ENCODE assay signal across 40 cellular contexts in genomic region chr10:101246639-101247038, GRCh38. TPM values are rescaled to one million over a fixed set of nuclear protein-coding genes. Genes with fewer than 3 reads are reported as not detected.
"Had no signal": no experiment of that assay in that cellular context is flagged by ENCODE, and none has a peak within 500 bp of the region (broad histone marks: within the 10 kb centered on the region; RNA-seq: fewer than 3 reads in every experiment).

No MANE protein-coding gene starts in this region.

- H3K4me1 Mint-ChIP-seq: activated naive CD4-positive, alpha-beta T cell treated with anti-CD3 and anti-CD28 coated beads, Interleukin-2, amount 10 ng/mL, durations not matched to agents 7 days and 5 days; activated naive CD4-positive, alpha-beta T cell treated with anti-CD3 and anti-CD28 coated beads, Interleukin-2, amount 50 U/mL, for 24 hours; activated naive CD8-positive, alpha-beta T cell treated with anti-CD3 and anti-CD28 coated beads for 36 hours; activated naive CD8-positive, alpha-beta T cell treated with anti-CD3 and anti-CD28 coated beads, Interleukin-2, amount 10 ng/mL, durations not matched to agents 7 days and 5 days; activated naive CD8-positive, alpha-beta T cell treated with anti-CD3 and anti-CD28 coated beads, Interleukin-2, amount 50 U/mL, for 24 hours; activated T-helper 17 cell treated with anti-CD3 and anti-CD28 coated beads, Interleukin-2, amount 50 U/mL, for 72 hours; central memory CD8-positive, alpha-beta T cell had no signal

- H3K36me3 ChIP-seq: adrenal gland, ascending aorta, brain microvascular endothelial cell, breast epithelium, cardiac muscle cell had no signal

- H3K9me3 ChIP-seq: adrenal gland, ascending aorta, body of pancreas, breast epithelium had no signal

- H3K27ac ChIP-seq: adrenal gland, ascending aorta, body of pancreas, brain microvascular endothelial cell, breast epithelium, cardiac muscle cell had no signal

- H3K4me1 ChIP-seq: adrenal gland, ascending aorta, body of pancreas, breast epithelium had no signal

- H3K27ac Mint-ChIP-seq: activated naive CD4-positive, alpha-beta T cell treated with anti-CD3 and anti-CD28 coated beads for 36 hours; activated naive CD4-positive, alpha-beta T cell treated with anti-CD3 and anti-CD28 coated beads, Interleukin-2, amount 10 ng/mL, durations not matched to agents 7 days and 5 days; activated naive CD4-positive, alpha-beta T cell treated with anti-CD3 and anti-CD28 coated beads, Interleukin-2, amount 50 U/mL, for 72 hours; activated naive CD8-positive, alpha-beta T cell; activated naive CD8-positive, alpha-beta T cell treated with anti-CD3 and anti-CD28 coated beads for 36 hours; activated naive CD8-positive, alpha-beta T cell treated with anti-CD3 and anti-CD28 coated beads, Interleukin-2, amount 10 ng/mL, durations not matched to agents 7 days and 5 days; activated naive CD8-positive, alpha-beta T cell treated with anti-CD3 and anti-CD28 coated beads, Interleukin-2, amount 50 U/mL, for 24 hours; activated T-cell treated with anti-CD3 and anti-CD28 coated beads, Interleukin-2, amount 50 U/mL, for 24 hours; activated T-cell treated with anti-CD3 and anti-CD28 coated beads, Interleukin-2, amount 50 U/mL, for 72 hours; activated T-helper 1 cell treated with anti-CD3 and anti-CD28 coated beads, Interleukin-12 subunit alpha, Interleukin-12 subunit beta, Interleukin-2, Interleukin-4 antibody, amounts not matched to agents 30 ng/mL and 10 ng/mL and 1 ng/mL, durations not matched to agents 14 hours and 24 hours and 36 hours; activated T-helper 17 cell treated with anti-CD3 and anti-CD28 coated beads, Interleukin-2, amount 50 U/mL, for 72 hours; activated T-helper 2 cell treated with anti-CD3 and anti-CD28 coated beads, Interferon-gamma antibody, Interleukin-2, Interleukin-4, amounts not matched to agents 10 μg/mL and 5 μg/mL and 100 μg/mL, durations not matched to agents 14 hours and 24 hours and 36 hours; brain had no signal

- H3K9me3 Mint-ChIP-seq: activated naive CD4-positive, alpha-beta T cell treated with anti-CD3 and anti-CD28 coated beads for 36 hours; activated naive CD4-positive, alpha-beta T cell treated with anti-CD3 and anti-CD28 coated beads, Interleukin-2, amount 10 ng/mL, durations not matched to agents 7 days and 5 days; activated naive CD4-positive, alpha-beta T cell treated with anti-CD3 and anti-CD28 coated beads, Interleukin-2, amount 50 U/mL, for 24 hours; activated naive CD4-positive, alpha-beta T cell treated with anti-CD3 and anti-CD28 coated beads, Interleukin-2, amount 50 U/mL, for 72 hours; activated naive CD8-positive, alpha-beta T cell treated with anti-CD3 and anti-CD28 coated beads for 36 hours; activated naive CD8-positive, alpha-beta T cell treated with anti-CD3 and anti-CD28 coated beads, Interleukin-2, amount 10 ng/mL, durations not matched to agents 7 days and 5 days; activated naive CD8-positive, alpha-beta T cell treated with anti-CD3 and anti-CD28 coated beads, Interleukin-2, amount 50 U/mL, for 24 hours; activated T-cell treated with anti-CD3 and anti-CD28 coated beads, Interleukin-2, amount 50 U/mL, for 24 hours; activated T-cell treated with anti-CD3 and anti-CD28 coated beads, Interleukin-2, amount 50 U/mL, for 4 hours; activated T-cell treated with anti-CD3 and anti-CD28 coated beads, Interleukin-2, amount 50 U/mL, for 72 hours; activated T-helper 1 cell treated with anti-CD3 and anti-CD28 coated beads, Interleukin-12 subunit alpha, Interleukin-12 subunit beta, Interleukin-2, Interleukin-4 antibody, amounts not matched to agents 30 ng/mL and 10 ng/mL and 1 ng/mL, durations not matched to agents 14 hours and 24 hours and 36 hours; activated T-helper 17 cell treated with anti-CD3 and anti-CD28 coated beads, Interleukin-2, amount 50 U/mL, for 72 hours; activated T-helper 2 cell treated with anti-CD3 and anti-CD28 coated beads, Interferon-gamma antibody, Interleukin-2, Interleukin-4, amounts not matched to agents 10 μg/mL and 5 μg/mL and 100 μg/mL, durations not matched to agents 14 hours and 24 hours and 36 hours; central memory CD8-positive, alpha-beta T cell had no signal

- H3K36me3 Mint-ChIP-seq: activated naive CD4-positive, alpha-beta T cell treated with anti-CD3 and anti-CD28 coated beads, Interleukin-2, amount 10 ng/mL, durations not matched to agents 7 days and 5 days; activated naive CD4-positive, alpha-beta T cell treated with anti-CD3 and anti-CD28 coated beads, Interleukin-2, amount 50 U/mL, for 24 hours; activated naive CD4-positive, alpha-beta T cell treated with anti-CD3 and anti-CD28 coated beads, Interleukin-2, amount 50 U/mL, for 72 hours; activated naive CD8-positive, alpha-beta T cell; activated naive CD8-positive, alpha-beta T cell treated with anti-CD3 and anti-CD28 coated beads for 36 hours; activated naive CD8-positive, alpha-beta T cell treated with anti-CD3 and anti-CD28 coated beads, Interleukin-2, amount 10 ng/mL, durations not matched to agents 7 days and 5 days; brain had no signal

- H3K27me3 ChIP-seq: ascending aorta, body of pancreas had no signal

- DNase-seq: activated effector memory CD4-positive, alpha-beta T cell treated with anti-CD3 and anti-CD28 coated beads, Interleukin-2, amount 50 U/mL, for 16 hours; activated effector memory CD4-positive, alpha-beta T cell treated with Interleukin-2 at 50 U/mL for 16 hours; activated gamma-delta T cell; activated gamma-delta T cell treated with Interleukin-2 at 50 U/mL for 16 hours; activated naive CD4-positive, alpha-beta T cell; activated naive CD4-positive, alpha-beta T cell treated with anti-CD3 and anti-CD28 coated beads for 36 hours; activated naive CD4-positive, alpha-beta T cell treated with anti-CD3 and anti-CD28 coated beads, Interleukin-2, amount 10 ng/mL, durations not matched to agents 7 days and 5 days; activated naive CD4-positive, alpha-beta T cell treated with anti-CD3 and anti-CD28 coated beads, Interleukin-2, amount 50 U/mL, for 16 hours; activated naive CD4-positive, alpha-beta T cell treated with Interleukin-2 at 50 U/mL for 16 hours; activated naive CD8-positive, alpha-beta T cell treated with anti-CD3 and anti-CD28 coated beads for 36 hours; activated naive CD8-positive, alpha-beta T cell treated with anti-CD3 and anti-CD28 coated beads, Interleukin-2, amount 10 ng/mL, durations not matched to agents 7 days and 5 days; activated naive CD8-positive, alpha-beta T cell treated with anti-CD3 and anti-CD28 coated beads, Interleukin-2, amount 50 U/mL, for 24 hours; activated T-cell treated with anti-CD3 and anti-CD28 coated beads, Interleukin-2, amount 50 U/mL, for 24 hours; activated T-cell treated with anti-CD3 and anti-CD28 coated beads, Interleukin-2, amount 50 U/mL, for 4 hours; activated T-cell treated with anti-CD3 and anti-CD28 coated beads, Interleukin-2, amount 50 U/mL, for 48 hours; activated T-cell treated with anti-CD3 and anti-CD28 coated beads, Interleukin-2, amount 50 U/mL, for 72 hours; adrenal gland; amniotic stem cell; amygdala; anterior cingulate cortex; aorta; body of pancreas; brain microvascular endothelial cell; caudate nucleus; central memory CD4-positive, alpha-beta T cell; cerebellar nuclear complex had no signal

- H3K4me3 Mint-ChIP-seq: activated naive CD4-positive, alpha-beta T cell treated with anti-CD3 and anti-CD28 coated beads for 36 hours; activated naive CD4-positive, alpha-beta T cell treated with anti-CD3 and anti-CD28 coated beads, Interleukin-2, amount 10 ng/mL, durations not matched to agents 7 days and 5 days; activated naive CD4-positive, alpha-beta T cell treated with anti-CD3 and anti-CD28 coated beads, Interleukin-2, amount 50 U/mL, for 24 hours; activated naive CD8-positive, alpha-beta T cell; activated naive CD8-positive, alpha-beta T cell treated with anti-CD3 and anti-CD28 coated beads for 36 hours; activated naive CD8-positive, alpha-beta T cell treated with anti-CD3 and anti-CD28 coated beads, Interleukin-2, amount 10 ng/mL, durations not matched to agents 7 days and 5 days; activated naive CD8-positive, alpha-beta T cell treated with anti-CD3 and anti-CD28 coated beads, Interleukin-2, amount 50 U/mL, for 24 hours; activated T-cell treated with anti-CD3 and anti-CD28 coated beads, Interleukin-2, amount 50 U/mL, for 24 hours; activated T-cell treated with anti-CD3 and anti-CD28 coated beads, Interleukin-2, amount 50 U/mL, for 4 hours; activated T-cell treated with anti-CD3 and anti-CD28 coated beads, Interleukin-2, amount 50 U/mL, for 72 hours; activated T-helper 1 cell treated with anti-CD3 and anti-CD28 coated beads, Interleukin-12 subunit alpha, Interleukin-12 subunit beta, Interleukin-2, Interleukin-4 antibody, amounts not matched to agents 30 ng/mL and 10 ng/mL and 1 ng/mL, durations not matched to agents 14 hours and 24 hours and 36 hours; activated T-helper 17 cell treated with anti-CD3 and anti-CD28 coated beads, Interleukin-2, amount 50 U/mL, for 72 hours; brain; central memory CD8-positive, alpha-beta T cell had no signal

- H3K4me3 ChIP-seq: adrenal gland, ascending aorta, body of pancreas, breast epithelium, cardiac muscle cell had no signal

RNA-seq across cellular contexts. Expression of gene LBX1, which starts 17.4 kb away (rescaled TPM):
- total RNA-seq: activated naive CD4-positive, alpha-beta T cell treated with anti-CD3 and anti-CD28 coated beads for 36 hours; activated naive CD4-positive, alpha-beta T cell treated with anti-CD3 and anti-CD28 coated beads, Interleukin-2, amount 50 U/mL, for 72 hours; activated naive CD8-positive, alpha-beta T cell treated with anti-CD3 and anti-CD28 coated beads for 36 hours; activated naive CD8-positive, alpha-beta T cell treated with anti-CD3 and anti-CD28 coated beads, Interleukin-2, amount 10 ng/mL, durations not matched to agents 7 days and 5 days; activated T-cell treated with anti-CD3 and anti-CD28 coated beads, Interleukin-2, amount 50 U/mL, for 4 hours; activated T-cell treated with anti-CD3 and anti-CD28 coated beads, Interleukin-2, amount 50 U/mL, for 72 hours; activated T-helper 1 cell treated with anti-CD3 and anti-CD28 coated beads, Interleukin-12 subunit alpha, Interleukin-12 subunit beta, Interleukin-2, Interleukin-4 antibody, amounts not matched to agents 30 ng/mL and 10 ng/mL and 1 ng/mL, durations not matched to agents 14 hours and 24 hours and 36 hours; activated T-helper 17 cell treated with anti-CD3 and anti-CD28 coated beads, Interleukin-2, amount 50 U/mL, for 72 hours; activated T-helper 2 cell treated with anti-CD3 and anti-CD28 coated beads, Interferon-gamma antibody, Interleukin-2, Interleukin-4, amounts not matched to agents 10 μg/mL and 5 μg/mL and 100 μg/mL, durations not matched to agents 14 hours and 24 hours and 36 hours; aorta; ascending aorta; astrocyte; body of pancreas; breast epithelium; bronchial epithelial cell; cardiac muscle cell; chondrocyte had no signal
